12 cellular contexts compared by ENCODE assay signal in genomic region chr18:58657494-58657893, GRCh38. TPM values are rescaled to one million over a fixed set of nuclear protein-coding genes. Genes with fewer than 3 reads are reported as not detected.
DNase-seq lines count a peak whose midpoint lies in the region; ATAC-seq, FAIRE-seq and TF ChIP-seq lines count a peak whose summit lies in the region.
"Had no signal": no experiment of that assay in that cellular context is flagged by ENCODE, and none has a peak within 500 bp of the region (broad histone marks: within the 10 kb centered on the region; RNA-seq: fewer than 3 reads in every experiment).

No MANE protein-coding gene starts in this region.

- peaks cover 74% of the 10 kb centered on the region for H3K4me1 Mint-ChIP-seq in CD8-positive, alpha-beta T cell (ENCODE audit: low read depth)

- peak overlapping the region; percentile 13; the same call in 1 of the 2 replicates for H3K4me3 ChIP-seq in BLaER1
- no peak overlapping the region for H3K4me3 ChIP-seq in CD8-positive, alpha-beta T cell (ENCODE audit: low read depth, low read length)
- H3K4me3 ChIP-seq in SU-DHL-6 (ENCODE audit: insufficient read depth, low read length, poor library complexity, severe bottlenecking) = peak overlapping the region; percentile 51
- no peak overlapping the region for H3K4me3 ChIP-seq in esophagus muscularis mucosa
- no peak overlapping the region for H3K4me3 ChIP-seq in aorta (ENCODE audit: low read length in 2 of 2)
- no peak overlapping the region for H3K4me3 ChIP-seq in small intestine (ENCODE audit: low read depth in 1 of 2, low read length in 2 of 2)
- H3K4me3 ChIP-seq: SK-N-MC had no signal

- TF ChIP-seq EP300 in esophagus muscularis mucosa (IDR thresholded peaks at IDR 0.05) = no peak

- peak overlapping the region; percentile 85 for H3K27ac Mint-ChIP-seq in CD8-positive, alpha-beta T cell

- no peak for TF ChIP-seq CTCF in CD8-positive, alpha-beta T cell (IDR thresholded peaks at IDR 0.05)
- TF ChIP-seq CTCF in SU-DHL-6 (IDR thresholded peaks at IDR 0.05; ENCODE audit: insufficient read depth, low read length, poor library complexity, severe bottlenecking) = no peak
- TF ChIP-seq CTCF in esophagus muscularis mucosa (IDR thresholded peaks at IDR 0.05) = no peak

- H3F3A ChIP-seq in SU-DHL-6 (ENCODE audit: insufficient read depth) = peaks cover 6% of the 10 kb centered on the region; the same call in 1 of the 2 replicates

- H3K9ac ChIP-seq in BLaER1 (peak overlapping the region; percentile 53; the same call in 1 of the 2 replicates), SU-DHL-6 (ENCODE audit: low read length) (peak overlapping the region; percentile 16)

- DNase-seq in CD8-positive, alpha-beta T cell = no peak
- DNase-seq in esophagus muscularis mucosa (ENCODE audit: extremely low spot score) (peak; percentile 21), GDM1 (lab: John Stamatoyannopoulos, UW) (no peak), aorta (no peak), small intestine (no peak)
- DNase-seq: EL, nucleus accumbens had no signal

- H4K20me1 ChIP-seq in BLaER1 (no peaks in the 10 kb centered on the region), SU-DHL-6 (ENCODE audit: low read depth, low read length) (no peaks in the 10 kb centered on the region)

- CTCF ChIA-PET in CD8-positive, alpha-beta T cell (lab: Charles Lee) = interaction anchor here (1.1 to 2.1 kb wide), 4 partner anchors 13 to 107 kb away, joined by 3 to 11 read pairs (median 6); partner anchors contain the start of gene MALT1

- no peaks in the 10 kb centered on the region for H3K79me2 ChIP-seq in SU-DHL-6 (ENCODE audit: insufficient read depth, low read length)

- intact Hi-C loops in CD8-positive, alpha-beta T cell (cut with DNase I, micrococcal nuclease) = loop anchor here in 1 of 2 experiments (5.0 kb wide), 1 partner anchor 40 kb away; no protein-coding TSS in a partner anchor
- intact Hi-C loops in esophagus muscularis mucosa (cut with DNase I) = no loop called here
- intact Hi-C loops in aorta (cut with DNase I) = no loop called here

- H3K27me3 ChIP-seq in BLaER1 (no peaks in the 10 kb centered on the region), SU-DHL-6 (ENCODE audit: low read length) (no peaks in the 10 kb centered on the region), esophagus muscularis mucosa (no peaks in the 10 kb centered on the region), aorta (ENCODE audit: control insufficient read depth in 1 of 2, insufficient read depth in 2 of 2, low read length in 1 of 2) (no peaks in the 10 kb centered on the region), small intestine (ENCODE audit: control insufficient read depth in 2 of 2, insufficient read depth in 2 of 2, low read length in 2 of 2) (no peaks in the 10 kb centered on the region)
- H3K27me3 ChIP-seq in CD8-positive, alpha-beta T cell (ENCODE audit: insufficient read depth, low read length) = no peaks in the 10 kb centered on the region

- WGBS in esophagus muscularis mucosa = 89% methylated on average over 1 of the region's 1 CpG
- WGBS in aorta, 2 donors = 91 to 100% methylated on average over 1 of the region's 1 CpG
- WGBS in small intestine, 3 donors = 96 to 100% (median 100%) methylated on average over 1 of the region's 1 CpG

- peak overlapping the region; percentile 81 for H3K4me2 ChIP-seq in BLaER1
- H3K4me2 ChIP-seq in SU-DHL-6 (ENCODE audit: low read depth, low read length, poor library complexity, severe bottlenecking) = peak overlapping the region; percentile 67

- no peak for ATAC-seq in CD8-positive, alpha-beta T cell
- ATAC-seq in aorta (ENCODE audit: low FRiP score) = no peak

- H3K4me1 ChIP-seq in BLaER1 = peaks cover 63% of the 10 kb centered on the region
- peaks cover 39% of the 10 kb centered on the region for H3K4me1 ChIP-seq in CD8-positive, alpha-beta T cell (ENCODE audit: insufficient read depth, low read length)
- H3K4me1 ChIP-seq in esophagus muscularis mucosa = no peaks in the 10 kb centered on the region
- H3K4me1 ChIP-seq in aorta (ENCODE audit: control insufficient read depth in 1 of 2, insufficient read depth in 2 of 2, low read length in 2 of 2) = no peaks in the 10 kb centered on the region
- peaks cover 0 to 5% of the 10 kb centered on the region in 2 donors for H3K4me1 ChIP-seq in small intestine (ENCODE audit: control insufficient read depth in 2 of 2, insufficient read depth in 1 of 2, low read depth in 1 of 2, low read length in 1 of 2)

- H3K9me3 Mint-ChIP-seq in CD8-positive, alpha-beta T cell = peaks cover 14% of the 10 kb centered on the region

- no peaks in the 10 kb centered on the region for H3K9me2 ChIP-seq in SU-DHL-6 (replicated peaks; ENCODE audit: insufficient read depth, low read length)

- POLR2A ChIA-PET in CD8-positive, alpha-beta T cell (lab: Charles Lee) = interaction anchor here (0.7 to 3.0 kb wide), 6 partner anchors 10 to 62 kb away, joined by 3 to 62 read pairs (median 4); partner anchors contain the start of gene MALT1

- H2AFZ ChIP-seq in SU-DHL-6 (ENCODE audit: low read depth, low read length, severe bottlenecking) = peak overlapping the region; percentile 7

- no peaks in the 10 kb centered on the region for H3K27me3 Mint-ChIP-seq in CD8-positive, alpha-beta T cell (ENCODE audit: low read depth)

- H3K36me3 ChIP-seq in BLaER1 = no peaks in the 10 kb centered on the region; the same call in 1 of the 2 replicates
- no peaks in the 10 kb centered on the region for H3K36me3 ChIP-seq in CD8-positive, alpha-beta T cell (ENCODE audit: insufficient read depth, low read length)
- no peaks in the 10 kb centered on the region for H3K36me3 ChIP-seq in SU-DHL-6 (ENCODE audit: low read length)
- H3K36me3 ChIP-seq in esophagus muscularis mucosa = no peaks in the 10 kb centered on the region
- H3K36me3 ChIP-seq in aorta (ENCODE audit: control insufficient read depth in 1 of 2, insufficient read depth in 2 of 2, low read length in 1 of 2) = no peaks in the 10 kb centered on the region
- H3K36me3 ChIP-seq in small intestine (ENCODE audit: control insufficient read depth in 2 of 2, insufficient read depth in 2 of 2, low read length in 2 of 2) = no peaks in the 10 kb centered on the region

- H3K4me3 Mint-ChIP-seq in CD8-positive, alpha-beta T cell = peak overlapping the region; percentile 68

- H3K9me3 ChIP-seq in BLaER1 (peaks cover 40% of the 10 kb centered on the region), SU-DHL-6 (ENCODE audit: insufficient read depth, low read length) (no peaks in the 10 kb centered on the region), esophagus muscularis mucosa (peaks cover 0 to 8% (median 0%) of the 10 kb centered on the region in 4 donors), aorta (ENCODE audit: control insufficient read depth, low read length) (no peaks in the 10 kb centered on the region), small intestine (ENCODE audit: control insufficient read depth, low read depth) (no peaks in the 10 kb centered on the region)
- H3K9me3 ChIP-seq in CD8-positive, alpha-beta T cell (ENCODE audit: low read length) = no peaks in the 10 kb centered on the region

- no peak for TF ChIP-seq POLR2A in esophagus muscularis mucosa (IDR thresholded peaks at IDR 0.05; ENCODE audit: low read depth)

- peak overlapping the region; percentile 85 for H3K27ac ChIP-seq in BLaER1
- H3K27ac ChIP-seq in CD8-positive, alpha-beta T cell (ENCODE audit: low read depth, low read length) = no peak overlapping the region
- peak overlapping the region; percentile 54 for H3K27ac ChIP-seq in SU-DHL-6 (ENCODE audit: low read depth, low read length)
- H3K27ac ChIP-seq in esophagus muscularis mucosa (replicated peaks in 1 of 4) = no peak overlapping the region
- no peak overlapping the region for H3K27ac ChIP-seq in aorta (ENCODE audit: low read depth in 1 of 2, low read length in 2 of 2)
- peak overlapping the region in 1 of 2 donors; percentile 50 for H3K27ac ChIP-seq in small intestine (ENCODE audit: low read depth in 1 of 2, low read length in 1 of 2)
- H3K27ac ChIP-seq: epithelial cell of prostate, SK-N-MC had no signal

- H3K36me3 Mint-ChIP-seq in CD8-positive, alpha-beta T cell = peaks cover 5% of the 10 kb centered on the region

- FAIRE-seq in small intestine (lab: Jason Lieb, UNC) = no peak
- FAIRE-seq: colon had no signal

RNA-seq across cellular contexts. Expression of gene MALT1, which starts 13.8 kb away (rescaled TPM):
- 10 to 100 TPM; 67.9 to 69.9 TPM for total RNA-seq in CD8-positive, alpha-beta T cell
- 10 to 100 TPM; 18.3 to 27.5 (median 22.6) TPM for total RNA-seq in esophagus muscularis mucosa
- 10 to 100 TPM; 21.5 to 27.4 TPM for total RNA-seq in aorta
- polyA plus RNA-seq in aorta = 1 to 10 TPM; 3.0 to 5.9 TPM
- 1 to 10 TPM; 4.9 to 6.3 (median 6.2) TPM for polyA plus RNA-seq in small intestine

RNA-seq across cellular contexts. Expression of gene ALPK2, which starts 28.6 kb away (rescaled TPM):
- total RNA-seq in CD8-positive, alpha-beta T cell = under 1 TPM; 0.14 to 0.27 TPM
- under 1 TPM in 3 of 4 donors, not detected in 1; under 0.01 to 0.11 (median under 0.01) TPM for total RNA-seq in esophagus muscularis mucosa
- total RNA-seq in aorta = under 1 TPM; 0.06 to 0.10 TPM
- under 1 TPM in 1 of 2 donors, not detected in 1; 0.38 TPM for polyA plus RNA-seq in aorta
- polyA plus RNA-seq in small intestine = under 1 TPM in 2 of 3 donors, not detected in 1; 0.07 to 0.27 TPM

Comparison
In these comparisons a context has a peak if more than half of its experiments do, and no peak if none do; other contexts are left out.
1. H3K27ac ChIP-seq: peak in BLaER1 (single experiment) and SU-DHL-6 (single experiment); none in CD8-positive, alpha-beta T cell (single experiment), esophagus muscularis mucosa (0 of 4) and aorta (0 of 2).
2. H3K4me3 ChIP-seq: peak in BLaER1 (single experiment) and SU-DHL-6 (single experiment); none in CD8-positive, alpha-beta T cell (single experiment), esophagus muscularis mucosa (0 of 4), aorta (0 of 2) and small intestine (0 of 2).